21 cellular contexts compared by ENCODE assay signal in genomic region chr2:51673628-51674027, GRCh38.
DNase-seq lines count a peak whose midpoint lies in the region; ATAC-seq, FAIRE-seq and TF ChIP-seq lines count a peak whose summit lies in the region.
"Had no signal": no experiment of that assay in that cellular context is flagged by ENCODE, and none has a peak within 500 bp of the region (broad histone marks: within the 10 kb centered on the region; RNA-seq: fewer than 3 reads in every experiment).

No MANE protein-coding gene starts in this region.

- H3K27me3 ChIP-seq in HUES48 (ENCODE audit: control insufficient read depth, insufficient read depth, low read length) (no peaks in the 10 kb centered on the region), astrocyte (ENCODE audit: insufficient read depth, low read length) (no peaks in the 10 kb centered on the region), neural progenitor cell (no peaks in the 10 kb centered on the region), left lung (no peaks in the 10 kb centered on the region)
- H3K27me3 ChIP-seq: BE2C had no signal

- DNase-seq in astrocyte (ENCODE audit: low read depth): no peak
- peak; percentile 9 for DNase-seq in iPS DF 19.7 (ENCODE audit: low read depth, low spot score)
- DNase-seq in neural progenitor cell (ENCODE audit: low spot score): peak; percentile 6
- DNase-seq in activated CD4-positive, alpha-beta T cell treated with anti-CD3 and anti-CD28 coated beads, Interleukin-2, amount 50 U/mL, for 48 hours: no peak
- no peak for DNase-seq in left lung
- DNase-seq in OCI-M2 (lab: John Stamatoyannopoulos, UW; ENCODE audit: unreplicated experiment): no peak
- no peak for DNase-seq in hypothalamus (lab: John Stamatoyannopoulos, UW)
- DNase-seq: BE2C, DMS53, KG1, NCI-H1092 treated with DMSO at 0.1 percent for 48 hours, NCI-H1436 treated with DMSO at 0.1 percent for 48 hours, NCI-H2029 treated with DMSO at 0.1 percent for 48 hours, NCI-H2171, NCI-H524 treated with DMSO at 0.1 percent for 48 hours, OCI-M1 had no signal

- H3K36me3 Mint-ChIP-seq in astrocyte (ENCODE audit: low read depth, unreplicated experiment): no peaks in the 10 kb centered on the region
- no peaks in the 10 kb centered on the region for H3K36me3 Mint-ChIP-seq in neural progenitor cell

- no peaks in the 10 kb centered on the region for H3K79me2 ChIP-seq in astrocyte (ENCODE audit: insufficient read depth, low read length)
- no peaks in the 10 kb centered on the region for H3K79me2 ChIP-seq in neural progenitor cell (ENCODE audit: low read depth)

- H3K9ac ChIP-seq in HUES48 (ENCODE audit: low read depth, low read length) (no peak overlapping the region), astrocyte (ENCODE audit: low read length) (no peak overlapping the region), neural progenitor cell (no peak overlapping the region)

- H4K20me1 ChIP-seq in astrocyte (ENCODE audit: insufficient read depth, low read length) (no peaks in the 10 kb centered on the region), neural progenitor cell (ENCODE audit: low read depth) (no peaks in the 10 kb centered on the region)

- H3K4me1 ChIP-seq in HUES48 (ENCODE audit: control insufficient read depth, insufficient read depth, low read length) (peaks cover 14% of the 10 kb centered on the region; the same call in 1 of the 2 replicates), astrocyte (ENCODE audit: insufficient read depth, low read length) (no peaks in the 10 kb centered on the region), neural progenitor cell (peaks cover 9% of the 10 kb centered on the region), left lung (no peaks in the 10 kb centered on the region)
- H3K4me1 ChIP-seq: A549, BE2C, HAP-1 had no signal

- intact Hi-C loops in left lung (cut with DNase I): no loop called here

- H3K4me1 Mint-ChIP-seq in astrocyte (ENCODE audit: low read depth, unreplicated experiment) (no peaks in the 10 kb centered on the region), neural progenitor cell (peaks cover 12% of the 10 kb centered on the region)

- H3K27ac ChIP-seq in HUES48 (ENCODE audit: low read depth, low read length) (peak overlapping the region; percentile 24), astrocyte (ENCODE audit: low read depth, low read length) (no peak overlapping the region), neural progenitor cell (no peak overlapping the region), left lung (no peak overlapping the region)
- H3K27ac ChIP-seq: A549 had no signal

- no peak for FAIRE-seq in astrocyte (lab: Jason Lieb, UNC)
- FAIRE-seq: A549, D721Med had no signal

- H3K27ac Mint-ChIP-seq in astrocyte (ENCODE audit: unreplicated experiment): no peak overlapping the region
- peak overlapping the region; percentile 74 for H3K27ac Mint-ChIP-seq in neural progenitor cell

- no peaks in the 10 kb centered on the region for H3K9me3 ChIP-seq in HUES48 (ENCODE audit: control insufficient read depth, insufficient read depth, low read length)
- no peaks in the 10 kb centered on the region for H3K9me3 ChIP-seq in astrocyte (ENCODE audit: insufficient read depth, low read depth, low read length)
- no peaks in the 10 kb centered on the region for H3K9me3 ChIP-seq in neural progenitor cell (ENCODE audit: low read depth)
- no peaks in the 10 kb centered on the region for H3K9me3 ChIP-seq in left lung
- H3K9me3 ChIP-seq: BE2C, HAP-1 had no signal

- H3K27me3 Mint-ChIP-seq in astrocyte (ENCODE audit: low read depth, unreplicated experiment): no peaks in the 10 kb centered on the region
- H3K27me3 Mint-ChIP-seq in neural progenitor cell (ENCODE audit: insufficient read depth, low read depth): no peaks in the 10 kb centered on the region

- H3K36me3 ChIP-seq in HUES48 (ENCODE audit: control insufficient read depth, insufficient read depth, low read length): no peaks in the 10 kb centered on the region
- no peaks in the 10 kb centered on the region for H3K36me3 ChIP-seq in astrocyte (ENCODE audit: insufficient read depth, low read length)
- no peaks in the 10 kb centered on the region for H3K36me3 ChIP-seq in neural progenitor cell
- no peaks in the 10 kb centered on the region for H3K36me3 ChIP-seq in left lung
- H3K36me3 ChIP-seq: BE2C, HAP-1 had no signal

- no peak for ATAC-seq in left lung
- ATAC-seq: A549, Right ventricle myocardium inferior had no signal

- no peak overlapping the region for H3K4me3 Mint-ChIP-seq in astrocyte (ENCODE audit: unreplicated experiment)
- H3K4me3 Mint-ChIP-seq in neural progenitor cell: no peak overlapping the region

- H2AFZ ChIP-seq in astrocyte (ENCODE audit: low read depth, low read length) (peak overlapping the region; percentile 21), neural progenitor cell (replicated peaks) (peak overlapping the region; percentile 12)

- H3F3A ChIP-seq in neural progenitor cell (ENCODE audit: low read depth): no peaks in the 10 kb centered on the region

- H3K9me3 Mint-ChIP-seq in astrocyte (ENCODE audit: unreplicated experiment) (no peaks in the 10 kb centered on the region), neural progenitor cell (no peaks in the 10 kb centered on the region)

- TF ChIP-seq CTCF in astrocyte (IDR thresholded peaks at IDR 0.05; ENCODE audit: insufficient read depth, low read depth, low read length): no peak
- no peak for TF ChIP-seq CTCF in neural progenitor cell (IDR thresholded peaks at IDR 0.05)
- no peak for TF ChIP-seq CTCF in left lung (IDR thresholded peaks at IDR 0.05)

- no peak overlapping the region for H3K4me2 ChIP-seq in astrocyte (ENCODE audit: low read length)
- H3K4me2 ChIP-seq in neural progenitor cell: no peak overlapping the region
- H3K4me2 ChIP-seq: A549 had no signal

- H3K4me3 ChIP-seq in HUES48 (ENCODE audit: low read depth, low read length): no peak overlapping the region
- no peak overlapping the region for H3K4me3 ChIP-seq in astrocyte (ENCODE audit: insufficient read depth, low read depth, low read length)
- no peak overlapping the region for H3K4me3 ChIP-seq in neural progenitor cell
- no peak overlapping the region for H3K4me3 ChIP-seq in left lung
- H3K4me3 ChIP-seq: A549, HAP-1 had no signal

Comparison
In these comparisons a context has a peak if more than half of its experiments do, and no peak if none do; other contexts are left out.
1. DNase-seq: peak in iPS DF 19.7 (single experiment) and neural progenitor cell (single experiment); none in astrocyte (single experiment), activated CD4-positive, alpha-beta T cell treated with anti-CD3 and anti-CD28 coated beads, Interleukin-2, amount 50 U/mL, for 48 hours (0 of 2), left lung (0 of 2), OCI-M2 (single experiment) and hypothalamus (0 of 51).